18 cellular contexts compared by ENCODE assay signal in genomic region chr11:130726647-130727046, GRCh38.
DNase-seq lines count a peak whose midpoint lies in the region; ATAC-seq and TF ChIP-seq lines count a peak whose summit lies in the region.
"Had no signal": no experiment of that assay in that cellular context is flagged by ENCODE, and none has a peak within 500 bp of the region (broad histone marks: within the 10 kb centered on the region; RNA-seq: fewer than 3 reads in every experiment).

No MANE protein-coding gene starts in this region.

- H3K9ac ChIP-seq in IMR-90 (ENCODE audit: low read depth, low read length) (no peak overlapping the region), adipocyte (ENCODE audit: low read length) (peak overlapping the region; percentile 48), fibroblast of lung (ENCODE audit: insufficient read depth, low read length) (no peak overlapping the region), neuronal stem cell (ENCODE audit: low read depth, low read length, poor library complexity) (no peak overlapping the region), trophoblast cell (ENCODE audit: low read length) (no peak overlapping the region)

- H3K23ac ChIP-seq in IMR-90 (ENCODE audit: low read depth, low read length): no peak overlapping the region
- H3K23ac ChIP-seq in neuronal stem cell (ENCODE audit: low read depth, low read length, poor library complexity): no peak overlapping the region
- H3K23ac ChIP-seq in trophoblast cell (ENCODE audit: low read length): no peak overlapping the region

- no peak overlapping the region for H3K27ac ChIP-seq in IMR-90 (ENCODE audit: insufficient read depth, low read length)
- peak overlapping the region; percentile 11 for H3K27ac ChIP-seq in fibroblast of lung (ENCODE audit: insufficient read depth, low read length)
- no peak overlapping the region for H3K27ac ChIP-seq in neuronal stem cell (replicated peaks; ENCODE audit: low read length)
- H3K27ac ChIP-seq in trophoblast cell (ENCODE audit: low read depth, low read length): no peak overlapping the region
- H3K27ac ChIP-seq: HL-60 had no signal

- H3K14ac ChIP-seq in IMR-90 (replicated peaks; ENCODE audit: low read depth, low read length): no peak overlapping the region
- H3K14ac ChIP-seq in neuronal stem cell (ENCODE audit: low read length): no peak overlapping the region
- no peak overlapping the region for H3K14ac ChIP-seq in trophoblast cell (ENCODE audit: low read length)

- BruUV-seq in IMR-90 (replicated peaks; lab: Mats Ljungman, UMichigan): no TSS peak

- H3K27me3 ChIP-seq in IMR-90 (ENCODE audit: control insufficient read depth, insufficient read depth, low read length): no peaks in the 10 kb centered on the region
- H3K27me3 ChIP-seq in adipocyte (replicated peaks; ENCODE audit: control insufficient read depth, insufficient read depth, low read length): no peaks in the 10 kb centered on the region
- no peaks in the 10 kb centered on the region for H3K27me3 ChIP-seq in fibroblast of lung (ENCODE audit: control insufficient read depth, insufficient read depth, low read length)
- no peaks in the 10 kb centered on the region for H3K27me3 ChIP-seq in neuronal stem cell (ENCODE audit: control insufficient read depth in 3 of 3, insufficient read depth in 3 of 3, low read depth in 1 of 3, low read length in 3 of 3)
- no peaks in the 10 kb centered on the region for H3K27me3 ChIP-seq in trophoblast cell (ENCODE audit: insufficient read depth, low read length)

- DNase-seq in IMR-90 (no peak), adipocyte (ENCODE audit: low read depth) (no peak), fibroblast of lung (ENCODE audit: low read depth in 2 of 2) (no peak), neuronal stem cell (ENCODE audit: low spot score) (no peak), trophoblast cell (no peak), AML-193 (lab: John Stamatoyannopoulos, UW) (no peak)
- DNase-seq: CD8-positive, alpha-beta T cell; DND-41; GDM1; KBM-7; NCI-H1092 treated with DMSO at 0.1 percent for 48 hours; NCI-H1694 treated with DMSO at 0.1 percent for 48 hours; NCI-H345; NCI-H526 treated with DMSO at 0.1 percent for 48 hours; SIG-M5 had no signal

- H2AK5ac ChIP-seq in IMR-90 (ENCODE audit: low read depth, low read length): no peak overlapping the region; the same call in 1 of the 2 replicates
- no peak overlapping the region for H2AK5ac ChIP-seq in neuronal stem cell (ENCODE audit: low read depth, low read length)
- H2AK5ac ChIP-seq in trophoblast cell (ENCODE audit: low read length): no peak overlapping the region

- no peak overlapping the region; the same call in 2 of the 3 replicates for H2BK15ac ChIP-seq in IMR-90 (ENCODE audit: low read depth, low read length)
- no peak overlapping the region for H2BK15ac ChIP-seq in neuronal stem cell (ENCODE audit: low read length)

- H3K4ac ChIP-seq in IMR-90 (ENCODE audit: low read depth, low read length) (peak overlapping the region; percentile 4; the same call in 1 of the 2 replicates), neuronal stem cell (ENCODE audit: low read length) (no peak overlapping the region), trophoblast cell (ENCODE audit: low read depth, low read length) (no peak overlapping the region)

- H3K79me2 ChIP-seq in fibroblast of lung (ENCODE audit: control insufficient read depth, insufficient read depth, low read length) (no peaks in the 10 kb centered on the region), trophoblast cell (ENCODE audit: control insufficient read depth, insufficient read depth, low read length, poor library complexity) (no peaks in the 10 kb centered on the region)

- H2BK120ac ChIP-seq in IMR-90 (ENCODE audit: low read depth, low read length) (peak overlapping the region; percentile 57), neuronal stem cell (ENCODE audit: low read depth, low read length) (no peak overlapping the region), trophoblast cell (ENCODE audit: insufficient read depth, low read length, poor library complexity) (no peak overlapping the region)

- no peak for TF ChIP-seq POLR2A in IMR-90 (IDR thresholded peaks at IDR 0.05; ENCODE audit: low read depth, low read length)

- H4K8ac ChIP-seq in IMR-90 (ENCODE audit: low read depth in 2 of 2, low read length in 2 of 2) (0 out of 4 replicates have a peak overlapping the region, but pooled peaks of 1 of the 2 experiments have one; percentile 15), neuronal stem cell (ENCODE audit: low read depth, low read length) (no peak overlapping the region), trophoblast cell (ENCODE audit: low read depth, low read length) (no peak overlapping the region)

- H2BK5ac ChIP-seq in IMR-90 (ENCODE audit: low read depth, low read length, poor library complexity, severe bottlenecking) (no peak overlapping the region), neuronal stem cell (ENCODE audit: low read length) (no peak overlapping the region), trophoblast cell (ENCODE audit: low read depth, low read length, poor library complexity) (no peak overlapping the region)

- dilution Hi-C loops in IMR-90 (cut with HindIII; ENCODE audit: low sequenced_read_pairs, unreplicated experiment): no loop called here

- H2AFZ ChIP-seq in IMR-90 (replicated peaks; ENCODE audit: low read length, poor library complexity) (peak overlapping the region; percentile 60), fibroblast of lung (ENCODE audit: low read length) (peak overlapping the region; percentile 34), neuronal stem cell (ENCODE audit: low read length) (peak overlapping the region; percentile 86), trophoblast cell (ENCODE audit: insufficient read depth, low read length, poor library complexity) (no peak overlapping the region)

- H3K56ac ChIP-seq in IMR-90 (ENCODE audit: extremely low read depth, insufficient read depth, low read length): no peak overlapping the region

- H3K79me1 ChIP-seq in IMR-90 (ENCODE audit: low read depth in 1 of 2, low read length in 2 of 2) (no peaks in the 10 kb centered on the region), neuronal stem cell (ENCODE audit: low read depth, low read length) (no peaks in the 10 kb centered on the region), trophoblast cell (ENCODE audit: low read length) (no peaks in the 10 kb centered on the region)

- ATAC-seq in IMR-90 (ENCODE audit: low read depth) (no peak), GM21390 (IDR thresholded peaks at IDR 0.05; ENCODE audit: unreplicated experiment) (no peak)
- ATAC-seq: CD8-positive, alpha-beta T cell; GM23338 had no signal

- H2BK20ac ChIP-seq in IMR-90 (ENCODE audit: low read depth, low read length): peak overlapping the region; percentile 48

- H3K9me1 ChIP-seq in IMR-90 (ENCODE audit: insufficient read depth, low read length): peaks cover 6% of the 10 kb centered on the region; the same call in 1 of the 2 replicates

- H3K18ac ChIP-seq in IMR-90 (ENCODE audit: low read depth, low read length): peak overlapping the region; percentile 23; the same call in 1 of the 2 replicates
- H3K18ac ChIP-seq in neuronal stem cell (ENCODE audit: low read length): peak overlapping the region; percentile 57
- H3K18ac ChIP-seq in trophoblast cell (ENCODE audit: low read length): no peak overlapping the region

- POLR2A ChIA-PET in IMR-90 (lab: Charles Lee; ENCODE audit: unreplicated experiment): no interaction called here

- no peak overlapping the region for H4K12ac ChIP-seq in trophoblast cell (ENCODE audit: low read depth, low read length)

- H3K4me3 ChIP-seq in IMR-90 (ENCODE audit: insufficient read depth, low read depth, low read length): no peak overlapping the region
- no peak overlapping the region for H3K4me3 ChIP-seq in adipocyte (ENCODE audit: low read length)
- H3K4me3 ChIP-seq in fibroblast of lung (replicated peaks in 1 of 4; ENCODE audit: control extremely low read depth in 1 of 4, insufficient read depth in 1 of 4, low read depth in 3 of 4, low read length in 4 of 4): no peak overlapping the region
- H3K4me3 ChIP-seq in neuronal stem cell (ENCODE audit: low read length in 2 of 2): no peak overlapping the region
- no peak overlapping the region for H3K4me3 ChIP-seq in trophoblast cell (ENCODE audit: low read depth, low read length)
- H3K4me3 ChIP-seq: GM23338 had no signal

- H3K4me2 ChIP-seq in IMR-90 (ENCODE audit: low read depth, low read length) (no peak overlapping the region), fibroblast of lung (ENCODE audit: extremely low read depth, insufficient read depth, low read length) (peak overlapping the region; percentile 58), neuronal stem cell (ENCODE audit: insufficient read depth, low read length, poor library complexity, severe bottlenecking) (no peak overlapping the region), trophoblast cell (ENCODE audit: low read length) (no peak overlapping the region)
- H3K4me2 ChIP-seq: GM23338 had no signal

- 70% methylated on average over 6 of the region's 7 CpGs; no CpG with 5 or more reads in 1 of the 2 experiments for WGBS in IMR-90 (ENCODE audit: extremely low coverage in 2 of 2, insufficient read length in 1 of 2), 2 experiments
- no CpG with 5 or more reads among the region's 7 CpGs for WGBS in neuronal stem cell (ENCODE audit: extremely low coverage in 2 of 2, insufficient read length in 2 of 2, insufficient replicate concordance in 1 of 2), 2 donors
- WGBS in trophoblast cell (ENCODE audit: extremely low coverage, insufficient coverage, insufficient read length): no CpG with 5 or more reads among the region's 7 CpGs

- TF ChIP-seq CTCF in IMR-90 (conservative IDR thresholded peaks at IDR 0.05; ENCODE audit: low read depth, low read length): no peak
- no peak for TF ChIP-seq CTCF in fibroblast of lung (conservative IDR thresholded peaks at IDR 0.05 in 1 of 2, IDR thresholded peaks at IDR 0.05 in 1 of 2; ENCODE audit: low read depth in 1 of 2, low read length in 2 of 2)

- in situ Hi-C loops in IMR-90 (cut with MboI; ENCODE audit: low sequenced_read_pairs): no loop called here

- CTCF ChIA-PET in IMR-90 (lab: Yijun Ruan, JAX): no interaction called here

- H4K20me1 ChIP-seq in IMR-90 (ENCODE audit: insufficient read depth, low read length) (no peaks in the 10 kb centered on the region), fibroblast of lung (ENCODE audit: control insufficient read depth, extremely low read depth, insufficient read depth, low read length) (no peaks in the 10 kb centered on the region)

- H4K5ac ChIP-seq in IMR-90 (ENCODE audit: low read depth, low read length): peak overlapping the region; percentile 15; the same call in 1 of the 2 replicates

- H3K4me1 ChIP-seq in IMR-90 (ENCODE audit: control insufficient read depth, insufficient read depth, low read length) (peaks cover 15% of the 10 kb centered on the region), adipocyte (ENCODE audit: control insufficient read depth, insufficient read depth, low read length) (peaks cover 33% of the 10 kb centered on the region), fibroblast of lung (ENCODE audit: control insufficient read depth, extremely low read depth, insufficient read depth, low read length) (peaks cover 11% of the 10 kb centered on the region), neuronal stem cell (ENCODE audit: control insufficient read depth in 2 of 2, insufficient read depth in 1 of 2, low read depth in 1 of 2, low read length in 2 of 2) (peaks cover 3 to 16% of the 10 kb centered on the region in 2 donors), trophoblast cell (ENCODE audit: control insufficient read depth in 1 of 2, insufficient read depth in 2 of 2, low read length in 2 of 2) (peaks cover 1 to 3% of the 10 kb centered on the region in 2 experiments)

- H4K91ac ChIP-seq in IMR-90 (ENCODE audit: insufficient read depth, low read depth, low read length) (peak overlapping the region; percentile 63; the same call in 1 of the 2 replicates), neuronal stem cell (ENCODE audit: low read depth, low read length, poor library complexity) (no peak overlapping the region), trophoblast cell (ENCODE audit: low read depth, low read length) (no peak overlapping the region)

- H3K9me3 ChIP-seq in IMR-90 (ENCODE audit: control insufficient read depth, insufficient read depth, low read length): peaks cover 6% of the 10 kb centered on the region
- peaks cover 21% of the 10 kb centered on the region for H3K9me3 ChIP-seq in adipocyte (ENCODE audit: control insufficient read depth, low read length)
- H3K9me3 ChIP-seq in fibroblast of lung (ENCODE audit: control insufficient read depth, insufficient read depth, low read depth, low read length): no peaks in the 10 kb centered on the region
- peaks cover 4 to 10% of the 10 kb centered on the region in 2 donors for H3K9me3 ChIP-seq in neuronal stem cell (replicated peaks in 1 of 2; ENCODE audit: control insufficient read depth in 2 of 2, insufficient read depth in 1 of 2, low read depth in 1 of 2, low read length in 2 of 2)
- H3K9me3 ChIP-seq in trophoblast cell (ENCODE audit: insufficient read depth, low read depth, low read length): peaks cover 3% of the 10 kb centered on the region

- H3K36me3 ChIP-seq in IMR-90 (ENCODE audit: control insufficient read depth, insufficient read depth, low read length) (no peaks in the 10 kb centered on the region), adipocyte (ENCODE audit: control insufficient read depth, insufficient read depth, low read length, severe bottlenecking) (no peaks in the 10 kb centered on the region), fibroblast of lung (ENCODE audit: control insufficient read depth, insufficient read depth, low read length) (no peaks in the 10 kb centered on the region), neuronal stem cell (replicated peaks in 1 of 2; ENCODE audit: control insufficient read depth in 2 of 2, insufficient read depth in 2 of 2, low read length in 2 of 2) (peaks cover 0 to 2% of the 10 kb centered on the region in 2 donors), trophoblast cell (ENCODE audit: control insufficient read depth in 1 of 2, insufficient read depth in 2 of 2, low read length in 2 of 2) (no peaks in the 10 kb centered on the region)

- intact Hi-C loops in IMR-90 (cut with micrococcal nuclease): no loop called here

- TF ChIP-seq RAD21 in IMR-90 (IDR thresholded peaks at IDR 0.05; ENCODE audit: low read length): no peak

- H2BK12ac ChIP-seq in neuronal stem cell (ENCODE audit: low read length) (no peak overlapping the region), trophoblast cell (ENCODE audit: low read length) (no peak overlapping the region)

- no peak overlapping the region for H2AK9ac ChIP-seq in IMR-90 (replicated peaks; ENCODE audit: low read depth, low read length, poor library complexity)
